In genomic region chr11:73159297-73159696, GRCh38 we compare ENCODE assay signal across 18 cellular contexts. TPM values are rescaled to one million over a fixed set of nuclear protein-coding genes. Genes with fewer than 3 reads are reported as not detected.
A peak's percentile ranks its signal among the peaks of the same experiment; 100 is the strongest.
DNase-seq lines count a peak whose midpoint lies in the region; ATAC-seq, FAIRE-seq and TF ChIP-seq lines count a peak whose summit lies in the region.
"Had no signal": no experiment of that assay in that cellular context is flagged by ENCODE, and none has a peak within 500 bp of the region (broad histone marks: within the 10 kb centered on the region; RNA-seq: fewer than 3 reads in every experiment).

No MANE protein-coding gene starts in this region.

- H3K79me2 ChIP-seq in HepG2 (ENCODE audit: insufficient read depth, low read length), result no peaks in the 10 kb centered on the region
- H3K79me2 ChIP-seq: parathyroid adenoma had no signal

- no peak for TF ChIP-seq POLR2A in HepG2 (IDR thresholded peaks at IDR 0.05; ENCODE audit: insufficient read depth in 1 of 2, low read depth in 2 of 2, low read length in 2 of 2)

- CTCF ChIA-PET in activated B cell treated with CpG ODN at 0.5 μM for 24 hours (lab: Charles Lee) (interaction anchor here (2.0 to 7.9 kb wide), 2 partner anchors 17 to 18 kb away, joined by 8 to 57 read pairs; partner anchors contain the start of gene FCHSD2), HepG2 (lab: Yijun Ruan, JAX; ENCODE audit: low intra/inter-chr PET ratio, low total read pairs) (no interaction called here)

- BruUV-seq in HepG2 (replicated peaks; lab: Mats Ljungman, UMichigan), result no TSS peak

- peak overlapping the region; percentile 97 for H3K27ac Mint-ChIP-seq in activated B cell treated with CpG ODN at 0.5 μM for 24 hours
- H3K27ac Mint-ChIP-seq in stimulated activated effector memory CD8-positive, alpha-beta T cell treated with anti-CD3 and anti-CD28 coated beads, Interleukin-12 subunit alpha, Interleukin-12 subunit beta, amount 100 ng/mL, for 72 hours, result peak overlapping the region; percentile 8

- no peaks in the 10 kb centered on the region for H3K36me3 Mint-ChIP-seq in activated B cell treated with CpG ODN at 0.5 μM for 24 hours (ENCODE audit: low read depth)
- no peaks in the 10 kb centered on the region for H3K36me3 Mint-ChIP-seq in stimulated activated effector memory CD8-positive, alpha-beta T cell treated with anti-CD3 and anti-CD28 coated beads, Interleukin-12 subunit alpha, Interleukin-12 subunit beta, amount 100 ng/mL, for 72 hours

- H3K9me3 ChIP-seq in HepG2 (ENCODE audit: low read length), result no peaks in the 10 kb centered on the region

- H3K4me3 Mint-ChIP-seq in activated B cell treated with CpG ODN at 0.5 μM for 24 hours, result no peak overlapping the region
- no peak overlapping the region for H3K4me3 Mint-ChIP-seq in stimulated activated effector memory CD8-positive, alpha-beta T cell treated with anti-CD3 and anti-CD28 coated beads, Interleukin-12 subunit alpha, Interleukin-12 subunit beta, amount 100 ng/mL, for 72 hours

- H3K9ac ChIP-seq in HepG2 (ENCODE audit: insufficient read depth, low read depth, low read length), result peak overlapping the region; percentile 58; the same call in 1 of the 2 replicates
- H3K9ac ChIP-seq: parathyroid adenoma had no signal

- POLR2A ChIA-PET in activated B cell treated with CpG ODN at 0.5 μM for 24 hours (lab: Charles Lee) (interaction anchor here (3.4 to 15.8 kb wide), 3 partner anchors 9 to 18 kb away, joined by 26 to 551 read pairs (median 56); partner anchors contain the start of gene FCHSD2), HepG2 (lab: Yijun Ruan, JAX) (interaction anchor here (2.7 to 5.0 kb wide), 6 partner anchors 9 to 23 kb away, joined by 7 to 152 read pairs (median 48); partner anchors contain the start of gene FCHSD2)

- ATAC-seq in activated B cell treated with CpG ODN at 0.5 μM for 24 hours (ENCODE audit: low read depth) (no peak), HepG2 (no peak), HG02571 (IDR thresholded peaks at IDR 0.05; ENCODE audit: unreplicated experiment) (no peak), HG02763 (IDR thresholded peaks at IDR 0.05; ENCODE audit: unreplicated experiment) (no peak)
- no peak for ATAC-seq in stimulated activated effector memory CD8-positive, alpha-beta T cell treated with anti-CD3 and anti-CD28 coated beads, Interleukin-12 subunit alpha, Interleukin-12 subunit beta, amount 100 ng/mL, for 72 hours

- no peaks in the 10 kb centered on the region for H3K27me3 Mint-ChIP-seq in activated B cell treated with CpG ODN at 0.5 μM for 24 hours

- FAIRE-seq in HepG2 (lab: Jason Lieb, UNC), result no peak
- FAIRE-seq: RCC 7860 had no signal

- H3K9me3 Mint-ChIP-seq in activated B cell treated with CpG ODN at 0.5 μM for 24 hours, result no peaks in the 10 kb centered on the region
- no peaks in the 10 kb centered on the region for H3K9me3 Mint-ChIP-seq in stimulated activated effector memory CD8-positive, alpha-beta T cell treated with anti-CD3 and anti-CD28 coated beads, Interleukin-12 subunit alpha, Interleukin-12 subunit beta, amount 100 ng/mL, for 72 hours

- peak; percentile 43 for DNase-seq in activated CD8-positive, alpha-beta memory T cell treated with anti-CD3 and anti-CD28 coated beads for 24 hours
- DNase-seq in activated CD8-positive, alpha-beta memory T cell treated with anti-CD3 and anti-CD28 coated beads, Interleukin-2, amount 50 U/mL, for 48 hours, result no peak
- DNase-seq in activated B cell treated with CpG ODN at 0.5 μM for 24 hours (no peak), HepG2 (ENCODE audit: low spot score) (no peak), Kasumi-1 (lab: John Stamatoyannopoulos, UW) (no peak)
- no peak for DNase-seq in stimulated activated effector memory CD8-positive, alpha-beta T cell treated with anti-CD3 and anti-CD28 coated beads, Interleukin-12 subunit alpha, Interleukin-12 subunit beta, amount 100 ng/mL, for 72 hours (ENCODE audit: low spot score in 2 of 2)
- DNase-seq: activated CD4-positive, alpha-beta T cell treated with anti-CD3 and anti-CD28 coated beads for 48 hours; activated CD8-positive, alpha-beta memory T cell treated with anti-CD3 and anti-CD28 coated beads, Interleukin-2, amount 50 U/mL, for 4 hours; activated naive CD4-positive, alpha-beta T cell; GDM1; NCI-H146; stimulated activated CD4-positive, alpha-beta T cell treated with anti-CD3 and anti-CD28 coated beads, Interleukin-2, amount 100 ng/mL, for 48 hours had no signal

- no peak for TF ChIP-seq RAD21 in HepG2 (CRISPR knock-in tag; IDR thresholded peaks at IDR 0.05)

- peaks cover 98% of the 10 kb centered on the region for H3K4me1 ChIP-seq in HepG2 (ENCODE audit: insufficient read depth, low read length)

- no peak for TF ChIP-seq CTCF in activated B cell treated with CpG ODN at 0.5 μM for 24 hours (IDR thresholded peaks at IDR 0.05)
- no peak for TF ChIP-seq CTCF in HepG2 (CRISPR knock-in tag; IDR thresholded peaks at IDR 0.05)

- intact Hi-C loops in activated B cell treated with CpG ODN at 0.5 μM for 24 hours (cut with micrococcal nuclease) (no loop called here), HepG2 (cut with micrococcal nuclease; ENCODE audit: unreplicated experiment) (no loop called here)

- H3K27ac ChIP-seq in HepG2 (ENCODE audit: extremely low read length, insufficient read depth, low read length), result peak overlapping the region; percentile 94
- H3K27ac ChIP-seq: 22Rv1, parathyroid adenoma had no signal

- peak overlapping the region; percentile 78 for H3K4me2 ChIP-seq in HepG2 (ENCODE audit: low read depth, low read length)

- H3K4me1 Mint-ChIP-seq in activated B cell treated with CpG ODN at 0.5 μM for 24 hours, result peaks cover 95% of the 10 kb centered on the region
- H3K4me1 Mint-ChIP-seq in stimulated activated effector memory CD8-positive, alpha-beta T cell treated with anti-CD3 and anti-CD28 coated beads, Interleukin-12 subunit alpha, Interleukin-12 subunit beta, amount 100 ng/mL, for 72 hours, result peaks cover 11% of the 10 kb centered on the region

- peak overlapping the region in 1 of 3 experiments; percentile 62; a peak in 2 of 6 replicates for H3K4me3 ChIP-seq in HepG2 (replicated peaks in 1 of 3; ENCODE audit: insufficient read depth in 1 of 3, low read depth in 2 of 3, low read length in 3 of 3)

- H4K20me1 ChIP-seq in HepG2 (ENCODE audit: insufficient read depth, low read length), result no peaks in the 10 kb centered on the region

- H3K27me3 ChIP-seq in HepG2 (ENCODE audit: control insufficient read depth in 1 of 2, insufficient read depth in 2 of 2, low read length in 2 of 2), result no peaks in the 10 kb centered on the region

- in situ Hi-C loops in HepG2 (cut with HindIII; ENCODE audit: extremely low pct_ligation_motif_present, low pct_unique_long_range_greater_than_20kb), result no loop called here

- no peak overlapping the region for H2AFZ ChIP-seq in HepG2 (ENCODE audit: low read length)

- H3K36me3 ChIP-seq in HepG2 (replicated peaks in 1 of 2; ENCODE audit: control insufficient read depth in 1 of 2, insufficient read depth in 2 of 2, low read length in 2 of 2), result no peaks in the 10 kb centered on the region

- WGBS in HepG2 (ENCODE audit: low lambda C conversion rate), result 50% methylated on average over 2 of the region's 3 CpGs

- no peak for TF ChIP-seq EP300 in HepG2 (IDR thresholded peaks at IDR 0.05; ENCODE audit: low read depth in 2 of 2, low read length in 2 of 2)
- no peak for TF ChIP-seq EP300 in HepG2 (CRISPR knock-in tag; IDR thresholded peaks at IDR 0.05; ENCODE audit: borderline replicate concordance)

RNA-seq across cellular contexts. Expression of gene FCHSD2, which starts 17.2 kb away (rescaled TPM):
- total RNA-seq in activated B cell treated with CpG ODN at 0.5 μM for 24 hours (176 and 207 TPM in 2 replicates), HepG2 (2016; rRNA removed; fragmentation: Illumina TruSeq; extraction: Trizol) (20.5 and 23.6 TPM in 2 replicates)
- total RNA-seq in HepG2 (2016; cell fraction: cytosol; rRNA removed; fragmentation: Illumina TruSeq; extraction: Trizol; ENCODE audit: low read depth), result 36.4 and 45.6 TPM in 2 replicates
- 17.9 and 25.0 TPM in 2 replicates for total RNA-seq in HepG2 (2016; cell fraction: insoluble cytoplasmic fraction; rRNA removed; fragmentation: Illumina TruSeq; extraction: Trizol)
- total RNA-seq in HepG2 (2016; cell fraction: membrane; rRNA removed; fragmentation: Illumina TruSeq; extraction: Trizol), result 23.5 and 26.3 TPM in 2 replicates
- total RNA-seq in HepG2 (2016; cell fraction: nucleus; rRNA removed; fragmentation: Illumina TruSeq; extraction: Trizol), result 28.1 and 35.4 TPM in 2 replicates
- polyA plus RNA-seq in HepG2 (2011; rRNA removed), result 24.6 and 24.8 TPM in 2 replicates
- polyA plus RNA-seq in HepG2 (2011; cell fraction: cytosol; rRNA removed), result 14.0 and 18.1 TPM in 2 replicates
- 32.8 and 33.0 TPM in 2 replicates for polyA plus RNA-seq in HepG2 (2011; cell fraction: nucleus; rRNA removed)
- 20.0 and 26.1 TPM in 2 replicates for polyA plus RNA-seq in HepG2 (2012)
- 8.8 and 9.5 TPM in 2 replicates for polyA plus RNA-seq in HepG2 (2016; cell fraction: cytosol; fragmentation: Illumina TruSeq; extraction: Trizol; ENCODE audit: low read depth)
- polyA plus RNA-seq in HepG2 (2016; cell fraction: insoluble cytoplasmic fraction; fragmentation: Illumina TruSeq; extraction: Trizol; ENCODE audit: low read depth), result 27.6 and 28.5 TPM in 2 replicates
- 18.7 and 19.6 TPM in 2 replicates for polyA plus RNA-seq in HepG2 (2016; cell fraction: membrane; fragmentation: Illumina TruSeq; extraction: Trizol; ENCODE audit: low read depth)
- 50.7 and 53.8 TPM in 2 replicates for polyA plus RNA-seq in HepG2 (2016; cell fraction: nucleus; fragmentation: Illumina TruSeq; extraction: Trizol; ENCODE audit: insufficient read depth, low read depth)
- 9.0 and 22.4 TPM in 2 replicates for polyA minus RNA-seq in HepG2 (2011; rRNA and poly(A)+ RNA removed; ENCODE audit: low replicate concordance)
- 21.3 and 25.2 TPM in 2 replicates for polyA minus RNA-seq in HepG2 (2011; cell fraction: cytosol; rRNA and poly(A)+ RNA removed)
- 51.1 and 62.9 TPM in 2 replicates for polyA minus RNA-seq in HepG2 (2011; cell fraction: nucleus; rRNA and poly(A)+ RNA removed)

RNA-seq across cellular contexts. Expression of gene P2RY2, which starts 58.8 kb away (rescaled TPM):
- total RNA-seq in activated B cell treated with CpG ODN at 0.5 μM for 24 hours (0.22 and 0.42 TPM in 2 replicates), HepG2 (2016; rRNA removed; fragmentation: Illumina TruSeq; extraction: Trizol) (3.0 and 3.1 TPM in 2 replicates)
- total RNA-seq in HepG2 (2016; cell fraction: cytosol; rRNA removed; fragmentation: Illumina TruSeq; extraction: Trizol; ENCODE audit: low read depth), result 0.71 and 0.91 TPM in 2 replicates
- total RNA-seq in HepG2 (2016; cell fraction: insoluble cytoplasmic fraction; rRNA removed; fragmentation: Illumina TruSeq; extraction: Trizol), result 2.6 and 3.4 TPM in 2 replicates
- total RNA-seq in HepG2 (2016; cell fraction: membrane; rRNA removed; fragmentation: Illumina TruSeq; extraction: Trizol), result 2.5 and 3.7 TPM in 2 replicates
- total RNA-seq in HepG2 (2016; cell fraction: nucleus; rRNA removed; fragmentation: Illumina TruSeq; extraction: Trizol), result 2.9 and 3.2 TPM in 2 replicates
- polyA plus RNA-seq in HepG2 (2011; rRNA removed), result 0.95 and 1.6 TPM in 2 replicates
- polyA plus RNA-seq in HepG2 (2011; cell fraction: cytosol; rRNA removed), result 1.0 and 1.1 TPM in 2 replicates
- 1.6 TPM in 2 replicates for polyA plus RNA-seq in HepG2 (2011; cell fraction: nucleus; rRNA removed)
- polyA plus RNA-seq in HepG2 (2012), result 0.24 and 0.47 TPM in 2 replicates
- 0.67 and 1.3 TPM in 2 replicates for polyA plus RNA-seq in HepG2 (2016; cell fraction: cytosol; fragmentation: Illumina TruSeq; extraction: Trizol; ENCODE audit: low read depth)
- 2.5 and 3.0 TPM in 2 replicates for polyA plus RNA-seq in HepG2 (2016; cell fraction: insoluble cytoplasmic fraction; fragmentation: Illumina TruSeq; extraction: Trizol; ENCODE audit: low read depth)
- polyA plus RNA-seq in HepG2 (2016; cell fraction: membrane; fragmentation: Illumina TruSeq; extraction: Trizol; ENCODE audit: low read depth), result 2.0 and 2.3 TPM in 2 replicates
- polyA plus RNA-seq in HepG2 (2016; cell fraction: nucleus; fragmentation: Illumina TruSeq; extraction: Trizol; ENCODE audit: insufficient read depth, low read depth), result 2.1 and 3.2 TPM in 2 replicates
- polyA minus RNA-seq in HepG2 (2011; rRNA and poly(A)+ RNA removed; ENCODE audit: low replicate concordance), result 1.4 and 2.5 TPM in 2 replicates
- polyA minus RNA-seq in HepG2 (2011; cell fraction: cytosol; rRNA and poly(A)+ RNA removed), result 0.49 and 1.5 TPM in 2 replicates
- polyA minus RNA-seq in HepG2 (2011; cell fraction: nucleus; rRNA and poly(A)+ RNA removed), result 0.77 and 1.1 TPM in 2 replicates
- total RNA-seq: temporal lobe had no signal
